ENCODE assay signal across 8 cellular contexts in the genomic region with DNA sequence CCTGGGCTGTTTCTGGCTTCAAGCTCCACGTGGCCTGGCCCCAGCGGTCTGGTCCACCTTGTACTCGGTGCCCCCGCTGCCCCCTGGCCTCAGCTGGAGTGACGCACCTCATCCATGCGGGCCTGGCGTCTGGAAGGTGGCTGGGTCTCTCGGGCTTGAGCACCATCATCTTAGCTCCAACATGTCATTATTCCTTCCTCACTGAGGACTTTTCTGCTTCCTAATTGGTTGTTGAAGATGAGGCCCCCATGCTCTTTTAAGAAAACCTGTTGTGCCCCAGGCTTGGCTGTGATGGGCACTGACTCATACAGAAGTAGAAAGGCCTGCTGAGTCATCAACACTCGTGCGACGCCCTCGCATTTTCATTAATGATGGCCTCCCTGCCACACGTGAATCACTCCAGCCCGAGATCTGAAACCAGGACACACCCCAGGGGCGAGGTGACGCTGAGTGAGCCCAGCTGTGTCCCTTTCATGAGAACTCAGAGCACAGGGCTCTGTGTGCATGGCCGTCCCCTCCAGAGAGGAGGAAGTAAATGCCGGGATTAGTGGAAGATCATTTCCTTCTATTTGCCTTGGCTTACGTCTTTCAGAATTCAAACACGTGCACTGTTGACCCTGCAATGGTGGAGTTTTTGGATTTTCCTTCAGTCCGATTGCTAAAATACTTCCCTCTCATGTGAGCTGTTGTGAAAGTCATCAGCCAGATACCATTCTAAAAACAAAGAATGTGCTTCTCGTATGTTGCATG. TPM values are rescaled to one million over a fixed set of nuclear protein-coding genes. Genes with fewer than 3 reads are reported as not detected.
DNase-seq lines count a peak whose midpoint lies in the region; ATAC-seq and TF ChIP-seq lines count a peak whose summit lies in the region.

No MANE protein-coding gene starts in this region.

- H3K4me3 ChIP-seq in GM12865 (ENCODE audit: low read depth, low read length): no peak overlapping the region
- H3K4me3 ChIP-seq in H7 (ENCODE audit: insufficient read depth, low read depth, low read length): no peak overlapping the region
- peak overlapping the region in 3 of 4 donors; percentile 1 to 41 (median 14) for H3K4me3 ChIP-seq in esophagus muscularis mucosa
- no peak overlapping the region for H3K4me3 ChIP-seq in psoas muscle

- ATAC-seq in psoas muscle: peak; percentile 67 to 77 (median 76)

- H3K9me3 Mint-ChIP-seq in nephron progenitor cell: no peaks in the 10 kb centered on the region

- 37% methylated on average over 19 of the region's 22 CpGs for WGBS in esophagus muscularis mucosa
- 45 to 51% (median 47%) methylated on average over 22 of the region's 22 CpGs for WGBS in psoas muscle, 3 donors

- H3K36me3 ChIP-seq in H7 (replicated peaks; ENCODE audit: control insufficient read depth, insufficient read depth, low read length) (no peaks in the 10 kb centered on the region), esophagus muscularis mucosa (no peaks in the 10 kb centered on the region), psoas muscle (ENCODE audit: insufficient read depth in 1 of 2, low read depth in 1 of 2) (no peaks in the 10 kb centered on the region)

- H3K27ac ChIP-seq in esophagus muscularis mucosa (replicated peaks in 1 of 4) (peak overlapping the region; percentile 21 to 54 (median 40)), psoas muscle (no peak overlapping the region)

- H3K36me3 Mint-ChIP-seq in nephron progenitor cell (ENCODE audit: low read depth): no peaks in the 10 kb centered on the region

- intact Hi-C loops in esophagus muscularis mucosa (cut with DNase I) (no loop called here), psoas muscle (cut with DNase I) (loop anchor here in 1 of 2 donors (10.0 kb wide), 1 partner anchor 750 kb away; no protein-coding TSS in a partner anchor)

- H3K27me3 Mint-ChIP-seq in nephron progenitor cell (ENCODE audit: low read depth, poor library complexity): peaks cover 15% of the 10 kb centered on the region

- TF ChIP-seq CTCF in GM12865 (IDR thresholded peaks at IDR 0.05; ENCODE audit: insufficient read depth, low read depth, low read length, missing control alignments) (no peak), esophagus muscularis mucosa (IDR thresholded peaks at IDR 0.05) (no peak), psoas muscle (IDR thresholded peaks at IDR 0.05) (no peak), nephron progenitor cell (IDR thresholded peaks at IDR 0.05) (no peak)

- DNase-seq in GM12865 (ENCODE audit: low read depth): peak; percentile 90
- peak; percentile 50 for DNase-seq in H7
- peak; percentile 93 for DNase-seq in LoVo (ENCODE audit: low spot score)
- peak; percentile 74 to 78 for DNase-seq in activated CD4-positive, alpha-beta T cell treated with anti-CD3 and anti-CD28 coated beads, Interleukin-2, amount 50 U/mL, for 48 hours
- peak; percentile 98 for DNase-seq in esophagus muscularis mucosa (ENCODE audit: extremely low spot score)
- DNase-seq in psoas muscle: peak; percentile 74 to 77
- no peak for DNase-seq in nephron progenitor cell
- no peak for DNase-seq in NCI-H1092 (lab: John Stamatoyannopoulos, UW)

- H3K9me3 ChIP-seq in esophagus muscularis mucosa: no peaks in the 10 kb centered on the region
- H3K9me3 ChIP-seq in psoas muscle: no peaks in the 10 kb centered on the region

- no peak overlapping the region for H3K27ac Mint-ChIP-seq in nephron progenitor cell

- no peak for TF ChIP-seq EP300 in esophagus muscularis mucosa (IDR thresholded peaks at IDR 0.05)

- no peak for TF ChIP-seq POLR2A in esophagus muscularis mucosa (IDR thresholded peaks at IDR 0.05; ENCODE audit: low read depth)

- H3K27me3 ChIP-seq in H7 (ENCODE audit: control insufficient read depth, insufficient read depth, low read length) (peaks cover 2% of the 10 kb centered on the region), esophagus muscularis mucosa (peaks cover 0 to 34% (median 11%) of the 10 kb centered on the region in 4 donors), psoas muscle (ENCODE audit: insufficient read depth in 3 of 3, low read length in 2 of 3) (peaks cover 0 to 70% (median 15%) of the 10 kb centered on the region in 3 donors)

- H3K4me1 ChIP-seq in esophagus muscularis mucosa: peaks cover 3 to 22% (median 16%) of the 10 kb centered on the region in 4 donors
- H3K4me1 ChIP-seq in psoas muscle: no peaks in the 10 kb centered on the region

- no peak overlapping the region for H3K4me3 Mint-ChIP-seq in nephron progenitor cell

- peaks cover 23% of the 10 kb centered on the region for H3K4me1 Mint-ChIP-seq in nephron progenitor cell

RNA-seq across cellular contexts. Expression of a gene that starts 14.0 kb away (rescaled TPM):
- 0.03 and 0.15 TPM in 2 replicates for total RNA-seq in H7 (2014; rRNA removed; shearing (Covaris generic))
- not detected for total RNA-seq in esophagus muscularis mucosa
- under 1 TPM in 1 of 4 donors, not detected in 3; 0.06 TPM for total RNA-seq in psoas muscle
- under 1 TPM in 1 of 3 donors, not detected in 2; 0.01 TPM for polyA plus RNA-seq in psoas muscle

RNA-seq across cellular contexts. Expression of a gene that starts 17.9 kb away (rescaled TPM):
- 0.07 TPM in 1 of 2 replicates, not detected in the other for total RNA-seq in H7 (2014; rRNA removed; shearing (Covaris generic))
- total RNA-seq in esophagus muscularis mucosa (under 1 TPM in 2 of 4 donors, not detected in 2; 0.50 to 0.75 TPM), psoas muscle (under 1 TPM in 2 of 4 donors, not detected in 2; 0.11 to 0.26 TPM)
- polyA plus RNA-seq in psoas muscle: under 1 TPM; 0.07 to 0.47 (median 0.26) TPM

RNA-seq across cellular contexts. Expression of a gene that starts 57.3 kb away (rescaled TPM):
- total RNA-seq in H7 (2014; rRNA removed; shearing (Covaris generic)): not detected in 2 replicates
- total RNA-seq in esophagus muscularis mucosa (not detected), psoas muscle (not detected)
- under 1 TPM in 1 of 3 donors, not detected in 2; 0.03 TPM for polyA plus RNA-seq in psoas muscle

Comparison
In these comparisons a context has a peak if more than half of its experiments do, and no peak if none do; other contexts are left out.
1. DNase-seq: peak in GM12865 (single experiment), H7 (single experiment), LoVo (single experiment), activated CD4-positive, alpha-beta T cell treated with anti-CD3 and anti-CD28 coated beads, Interleukin-2, amount 50 U/mL, for 48 hours (2 of 2), esophagus muscularis mucosa (single experiment) and psoas muscle (2 of 2); none in nephron progenitor cell (single experiment) and NCI-H1092 (single experiment).
2. H3K4me3 ChIP-seq: peak in esophagus muscularis mucosa (3 of 4); none in GM12865 (single experiment), H7 (single experiment) and psoas muscle (single experiment).